In genomic region chr6:90559931-90560330, GRCh38 we compare ENCODE assay signal across 20 cellular contexts.
"Had no signal": no experiment of that assay in that cellular context is flagged by ENCODE, and none has a peak within 500 bp of the region (broad histone marks: within the 10 kb centered on the region; RNA-seq: fewer than 3 reads in every experiment).

No MANE protein-coding gene starts in this region.

- H3K9ac ChIP-seq: KMS-11 had no signal

- H3K9me3 ChIP-seq: ascending aorta had no signal

- H3K27ac Mint-ChIP-seq: activated CD8-positive, alpha-beta T cell treated with anti-CD3 and anti-CD28 coated beads, Interleukin-2, amount 10 ng/mL, durations not matched to agents 7 days and 5 days; activated naive CD4-positive, alpha-beta T cell treated with anti-CD3 and anti-CD28 coated beads, Interleukin-2, amount 50 U/mL, for 24 hours; brain had no signal

- H3K4me2 ChIP-seq: KMS-11 had no signal

- H3K4me1 Mint-ChIP-seq: brain had no signal

- ATAC-seq: activated CD8-positive, alpha-beta T cell treated with anti-CD3 and anti-CD28 coated beads, Interleukin-2, amount 10 ng/mL, durations not matched to agents 7 days and 5 days had no signal

- H3K4me3 ChIP-seq: ascending aorta had no signal

- H3K27ac ChIP-seq: ascending aorta, KMS-11, WERI-Rb-1 had no signal

- H3K27me3 Mint-ChIP-seq: activated naive CD4-positive, alpha-beta T cell treated with anti-CD3 and anti-CD28 coated beads, Interleukin-2, amount 50 U/mL, for 24 hours; brain; IgD-negative memory B cell had no signal

- DNase-seq: activated CD4-positive, alpha-beta T cell treated with anti-CD3 and anti-CD28 coated beads for 4 hours; activated CD8-positive, alpha-beta memory T cell treated with anti-CD3 and anti-CD28 coated beads, Interleukin-2, amount 50 U/mL, for 48 hours; activated CD8-positive, alpha-beta T cell treated with anti-CD3 and anti-CD28 coated beads, Interleukin-2, amount 10 ng/mL, durations not matched to agents 7 days and 5 days; activated effector memory CD4-positive, alpha-beta T cell treated with Interleukin-2 at 50 U/mL for 16 hours; activated naive CD4-positive, alpha-beta T cell; activated T-cell treated with anti-CD3 and anti-CD28 coated beads, Interleukin-2, amount 50 U/mL, for 1 hour; amniotic stem cell; MV-4-11; NCI-H1092 treated with DMSO at 0.1 percent for 48 hours; NCI-H1417 treated with DMSO at 0.1 percent for 48 hours; NCI-H1694; NCI-H2029; NCI-H510A treated with DMSO at 0.1 percent for 48 hours; SHP77 treated with DMSO at 0.1 percent for 48 hours; WERI-Rb-1 had no signal

- H3K27me3 ChIP-seq: ascending aorta had no signal

- H3K9me3 Mint-ChIP-seq: activated naive CD4-positive, alpha-beta T cell treated with anti-CD3 and anti-CD28 coated beads, Interleukin-2, amount 50 U/mL, for 24 hours; IgD-negative memory B cell had no signal

- H3K4me3 Mint-ChIP-seq: activated CD8-positive, alpha-beta T cell treated with anti-CD3 and anti-CD28 coated beads, Interleukin-2, amount 10 ng/mL, durations not matched to agents 7 days and 5 days; activated naive CD4-positive, alpha-beta T cell treated with anti-CD3 and anti-CD28 coated beads, Interleukin-2, amount 50 U/mL, for 24 hours; brain; IgD-negative memory B cell had no signal

- H3K4me1 ChIP-seq: ascending aorta had no signal
